ENCODE assay signal across 7 cellular contexts in the genomic region with DNA sequence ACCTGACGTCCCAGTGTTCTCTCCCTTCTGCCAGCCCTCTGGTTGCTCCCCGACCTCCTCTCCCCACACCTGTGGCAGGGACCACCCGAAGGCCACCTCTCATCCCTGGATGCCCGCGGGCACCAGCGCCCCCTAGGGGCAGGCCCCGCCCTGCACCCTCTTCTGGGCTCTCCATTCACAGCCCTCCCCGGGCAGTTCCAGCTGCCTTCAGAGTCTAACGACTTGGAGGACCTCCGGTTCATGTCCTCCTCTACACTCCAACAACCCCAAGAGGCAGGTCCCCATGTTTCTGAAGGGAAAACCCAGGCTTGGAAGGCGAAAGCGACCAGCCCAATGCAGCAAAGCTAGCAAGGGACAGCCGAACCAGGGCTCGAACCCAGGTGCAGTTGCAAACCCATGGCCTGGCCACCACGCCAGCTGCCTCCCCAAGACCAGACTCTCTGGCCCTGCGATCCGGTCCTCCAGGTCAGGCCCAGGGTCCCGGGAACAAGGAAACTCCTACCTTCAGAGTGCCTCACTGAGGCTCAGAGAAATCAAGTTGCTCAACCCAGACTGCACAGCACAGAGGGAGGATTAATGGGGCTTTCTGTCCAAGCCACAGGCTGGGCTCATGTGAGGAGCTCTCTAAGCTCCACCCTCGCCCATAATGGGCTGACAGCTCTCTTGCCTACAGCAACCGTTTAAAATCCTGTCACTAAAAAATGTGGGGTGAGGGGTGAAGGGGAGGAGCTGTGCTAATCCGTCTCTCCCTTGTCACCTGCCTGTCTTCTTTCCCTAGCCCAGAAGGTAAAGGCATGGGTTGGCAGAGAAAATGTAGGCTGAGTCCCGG.
DNase-seq lines count a peak whose midpoint lies in the region; ATAC-seq and TF ChIP-seq lines count a peak whose summit lies in the region.

No MANE protein-coding gene starts in this region.

- no peaks in the 10 kb centered on the region for H3K79me2 ChIP-seq in osteoblast (ENCODE audit: insufficient read depth, low read length)

- H2AFZ ChIP-seq in osteoblast (ENCODE audit: low read length): no peak overlapping the region

- H3K9me3 ChIP-seq in osteoblast (ENCODE audit: low read depth, low read length): no peaks in the 10 kb centered on the region

- peaks cover 40% of the 10 kb centered on the region for H3K27me3 ChIP-seq in osteoblast (ENCODE audit: insufficient read depth, low read length)

- no peak for DNase-seq in GM13977 (ENCODE audit: low spot score)
- peak; percentile 54 for DNase-seq in SK-MEL-5 (ENCODE audit: low read depth, low spot score)
- peak; percentile 81 for DNase-seq in ecto neural progenitor cell (ENCODE audit: low spot score)
- peak; percentile 96 for DNase-seq in osteoblast (ENCODE audit: insufficient read length, low spot score, missing footprints)
- no peak for DNase-seq in NCI-H345 treated with DMSO at 0.1 percent for 48 hours (lab: John Stamatoyannopoulos, UW; ENCODE audit: unreplicated experiment)

- H3K4me3 ChIP-seq in osteoblast (ENCODE audit: insufficient read depth, low read length): no peak overlapping the region

- H4K20me1 ChIP-seq in osteoblast (ENCODE audit: insufficient read depth, low read length): no peaks in the 10 kb centered on the region

- H3K36me3 ChIP-seq in osteoblast (ENCODE audit: insufficient read depth, low read length): no peaks in the 10 kb centered on the region

- H3K27ac ChIP-seq in osteoblast (ENCODE audit: low read depth, low read length): no peak overlapping the region

- TF ChIP-seq CTCF in GM13977 (IDR thresholded peaks at IDR 0.05; ENCODE audit: extremely low read depth, insufficient read depth, missing control alignments) (peak; percentile 75), osteoblast (IDR thresholded peaks at IDR 0.05; ENCODE audit: extremely low read depth, low read depth, low read length) (peak; percentile 65)

- in situ Hi-C loops in GM13977 (cut with MboI; ENCODE audit: low pct_unique_long_range_greater_than_20kb, low sequenced_read_pairs, unreplicated experiment): no loop called here
- in situ Hi-C loops in SK-MEL-5 (cut with HindIII; ENCODE audit: low pct_unique_long_range_greater_than_20kb, low sequenced_read_pairs): no loop called here

- no peak for ATAC-seq in GM18868 (IDR thresholded peaks at IDR 0.05; ENCODE audit: unreplicated experiment)
- ATAC-seq in GM18519 (IDR thresholded peaks at IDR 0.05; ENCODE audit: low FRiP score, unreplicated experiment): no peak

- H3K4me1 ChIP-seq in osteoblast (ENCODE audit: insufficient read depth, low read length): peaks cover 15% of the 10 kb centered on the region

- H3K4me2 ChIP-seq in osteoblast (ENCODE audit: insufficient read depth, low read length): no peak overlapping the region

Comparison
In these comparisons a context has a peak if more than half of its experiments do, and no peak if none do; other contexts are left out.
1. DNase-seq: peak in SK-MEL-5 (single experiment), ecto neural progenitor cell (single experiment) and osteoblast (single experiment); none in GM13977 (single experiment) and NCI-H345 treated with DMSO at 0.1 percent for 48 hours (single experiment).